In the genomic region with DNA sequence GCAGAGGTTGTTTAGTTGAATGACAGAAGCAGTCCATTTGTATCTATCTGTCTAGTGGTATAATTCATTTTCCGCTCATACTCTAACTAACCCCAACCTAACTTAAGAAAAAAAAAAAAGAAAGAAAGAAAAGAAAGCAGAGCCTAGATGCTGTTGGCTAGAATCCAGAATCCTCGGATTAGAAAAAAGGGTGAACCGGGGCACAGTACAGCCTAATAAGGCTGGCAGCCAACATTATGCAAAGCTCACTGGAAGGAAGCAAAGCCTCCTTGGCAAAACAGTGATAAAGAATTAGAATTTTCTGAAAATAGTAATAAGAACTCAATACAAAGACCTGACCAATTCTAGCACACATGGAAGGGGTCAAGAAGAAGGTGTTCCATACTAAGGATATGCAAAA, we compare ENCODE assay signal across 18 cellular contexts.
DNase-seq lines count a peak whose midpoint lies in the region; ATAC-seq and FAIRE-seq lines count a peak whose summit lies in the region.
"Had no signal": no experiment of that assay in that cellular context is flagged by ENCODE, and none has a peak within 500 bp of the region (broad histone marks: within the 10 kb centered on the region; RNA-seq: fewer than 3 reads in every experiment).

No MANE protein-coding gene starts in this region.

- no peaks in the 10 kb centered on the region for H3K4me1 ChIP-seq in small intestine (ENCODE audit: control insufficient read depth in 2 of 2, insufficient read depth in 1 of 2, low read depth in 1 of 2, low read length in 1 of 2)

- ATAC-seq in HG02623 (IDR thresholded peaks at IDR 0.05; ENCODE audit: unreplicated experiment) = no peak
- no peak for ATAC-seq in left ventricle myocardium superior
- ATAC-seq: GM12878, HCT116 had no signal

- H3K4me3 ChIP-seq in small intestine (ENCODE audit: low read depth in 1 of 2, low read length in 2 of 2) = no peak overlapping the region
- H3K4me3 ChIP-seq: BLaER1 treated with 17β-estradiol and CSF1 and Interleukin-3, amounts not matched to agents 10 nM and 100 nM; GM12878; GM23248 had no signal

- DNase-seq in DMS 273 (lab: John Stamatoyannopoulos, UW; ENCODE audit: unreplicated experiment) (peak; percentile 15), DMS 273 treated with DMSO at 0.1 percent for 48 hours (lab: John Stamatoyannopoulos, UW) (no peak), NCI-H446 treated with DMSO at 0.1 percent for 48 hours (lab: John Stamatoyannopoulos, UW) (peak; percentile 44), medulla oblongata (ENCODE audit: extremely low spot score) (peak; percentile 35), small intestine (peak; percentile 3), left ventricle myocardium superior (no peak), kidney tubule cell (ENCODE audit: low spot score) (no peak)
- DNase-seq: AML-193; CD4-positive, CD25-positive, alpha-beta regulatory T cell; DMS79; GM23248 had no signal

- no peaks in the 10 kb centered on the region for H3K9me3 ChIP-seq in small intestine (ENCODE audit: control insufficient read depth, low read depth)
- H3K9me3 ChIP-seq: BLaER1 treated with 17β-estradiol and CSF1 and Interleukin-3, amounts not matched to agents 10 nM and 100 nM had no signal

- FAIRE-seq in small intestine (lab: Jason Lieb, UNC) = no peak
- FAIRE-seq: GM12878, GM18507, H54 had no signal

- H3K27me3 ChIP-seq in small intestine (ENCODE audit: control insufficient read depth in 2 of 2, insufficient read depth in 2 of 2, low read length in 2 of 2) = no peaks in the 10 kb centered on the region
- H3K27me3 ChIP-seq: BLaER1 treated with 17β-estradiol and CSF1 and Interleukin-3, amounts not matched to agents 10 nM and 100 nM had no signal

- no peak overlapping the region for H3K27ac ChIP-seq in small intestine (ENCODE audit: low read depth in 1 of 2, low read length in 1 of 2)
- H3K27ac ChIP-seq: 22Rv1; BLaER1 treated with 17β-estradiol and CSF1 and Interleukin-3, amounts not matched to agents 10 nM and 100 nM; GM23248 had no signal

- 26 to 42% (median 28%) methylated on average over 3 of the region's 3 CpGs for WGBS in small intestine, 3 donors

- intact Hi-C loops in left ventricle myocardium superior (cut with micrococcal nuclease) = no loop called here

- H3K36me3 ChIP-seq in small intestine (ENCODE audit: control insufficient read depth in 2 of 2, insufficient read depth in 2 of 2, low read length in 2 of 2) = no peaks in the 10 kb centered on the region
- H3K36me3 ChIP-seq: BLaER1 treated with 17β-estradiol and CSF1 and Interleukin-3, amounts not matched to agents 10 nM and 100 nM had no signal

Comparison
In these comparisons a context has a peak if more than half of its experiments do, and no peak if none do; other contexts are left out.
1. DNase-seq: peak in DMS 273 (single experiment), NCI-H446 treated with DMSO at 0.1 percent for 48 hours (single experiment), medulla oblongata (single experiment) and small intestine (single experiment); none in DMS 273 treated with DMSO at 0.1 percent for 48 hours (single experiment), left ventricle myocardium superior (single experiment) and kidney tubule cell (single experiment).